ENCODE assay signal across 8 cellular contexts in genomic region chr1:234612352-234613127, GRCh38. TPM values are rescaled to one million over a fixed set of nuclear protein-coding genes. Genes with fewer than 3 reads are reported as not detected.
DNase-seq lines count a peak whose midpoint lies in the region; ATAC-seq and TF ChIP-seq lines count a peak whose summit lies in the region.

No MANE protein-coding gene starts in this region.

- peak; percentile 85 to 95 for TF ChIP-seq EP300 in SK-N-SH (IDR thresholded peaks at IDR 0.05; ENCODE audit: borderline replicate concordance in 1 of 2, low read depth in 1 of 2, low read length in 1 of 2)

- H3K4me3 ChIP-seq in SK-N-SH (ENCODE audit: low read depth in 2 of 2, low read length in 1 of 2), result peak overlapping the region; percentile 27 to 42

- H3K9me3 Mint-ChIP-seq in activated naive CD8-positive, alpha-beta T cell treated with anti-CD3 and anti-CD28 coated beads, Interleukin-2, amount 10 ng/mL, durations not matched to agents 7 days and 5 days, result no peaks in the 10 kb centered on the region

- peaks cover 40 to 52% of the 10 kb centered on the region in 2 experiments for H3K4me1 ChIP-seq in SK-N-SH (ENCODE audit: control insufficient read depth in 1 of 2, insufficient read depth in 2 of 2, low read depth in 1 of 2, low read length in 1 of 2)

- H3K27ac Mint-ChIP-seq in activated naive CD8-positive, alpha-beta T cell treated with anti-CD3 and anti-CD28 coated beads, Interleukin-2, amount 10 ng/mL, durations not matched to agents 7 days and 5 days, result peak overlapping the region; percentile 99

- WGBS in SK-N-SH (ENCODE audit: low lambda C conversion rate), result 4% methylated on average over 20 of the region's 20 CpGs

- peak; percentile 11 for ATAC-seq in activated naive CD8-positive, alpha-beta T cell treated with anti-CD3 and anti-CD28 coated beads, Interleukin-2, amount 10 ng/mL, durations not matched to agents 7 days and 5 days (ENCODE audit: low read depth)
- ATAC-seq in Right ventricle myocardium inferior, result peak; percentile 60

- TF ChIP-seq CTCF in SK-N-SH (IDR thresholded peaks at IDR 0.05), result no peak

- H3K79me2 ChIP-seq in SK-N-SH (ENCODE audit: insufficient read depth), result peaks cover 17% of the 10 kb centered on the region

- H4K20me1 ChIP-seq in SK-N-SH (ENCODE audit: insufficient read depth), result no peaks in the 10 kb centered on the region

- H3K9me2 ChIP-seq in SK-N-SH, result no peaks in the 10 kb centered on the region

- H3K27me3 Mint-ChIP-seq in activated naive CD8-positive, alpha-beta T cell treated with anti-CD3 and anti-CD28 coated beads, Interleukin-2, amount 10 ng/mL, durations not matched to agents 7 days and 5 days, result no peaks in the 10 kb centered on the region

- TF ChIP-seq RAD21 in SK-N-SH (IDR thresholded peaks at IDR 0.05; ENCODE audit: low read length), result peak; percentile 50

- POLR2A ChIA-PET in HEK293T (lab: Yijun Ruan, JAX) (interaction anchor here (0.8 to 7.0 kb wide), 38 partner anchors 9 to 472 kb away, joined by 3 to 154 read pairs (median 6); no protein-coding TSS in a partner anchor), SK-N-SH (lab: Yijun Ruan, JAX) (interaction anchor here (0.6 to 6.2 kb wide), 31 partner anchors 9 to 471 kb away, joined by 3 to 108 read pairs (median 4); no protein-coding TSS in a partner anchor)
- POLR2A ChIA-PET in activated naive CD8-positive, alpha-beta T cell treated with anti-CD3 and anti-CD28 coated beads, Interleukin-2, amount 10 ng/mL, durations not matched to agents 7 days and 5 days (lab: Charles Lee), result interaction anchor here (0.8 to 7.1 kb wide), 17 partner anchors 9 to 399 kb away, joined by 3 to 188 read pairs (median 15); no protein-coding TSS in a partner anchor

- intact Hi-C loops in Right ventricle myocardium inferior (cut with DNase I), result loop anchor here (1.0 to 5.0 kb wide), 4 partner anchors 70 to 385 kb away; no protein-coding TSS in a partner anchor
- intact Hi-C loops in posterior cingulate gyrus (cut with DNase I), result loop anchor here (5.0 to 10.0 kb wide), 3 partner anchors 65 to 470 kb away; no protein-coding TSS in a partner anchor

- H3K36me3 Mint-ChIP-seq in activated naive CD8-positive, alpha-beta T cell treated with anti-CD3 and anti-CD28 coated beads, Interleukin-2, amount 10 ng/mL, durations not matched to agents 7 days and 5 days, result peaks cover 8% of the 10 kb centered on the region

- H3K9ac ChIP-seq in SK-N-SH, result peak overlapping the region; percentile 99

- H3K4me1 Mint-ChIP-seq in activated naive CD8-positive, alpha-beta T cell treated with anti-CD3 and anti-CD28 coated beads, Interleukin-2, amount 10 ng/mL, durations not matched to agents 7 days and 5 days, result peaks cover 33% of the 10 kb centered on the region

- H3K4me2 ChIP-seq in SK-N-SH, result peak overlapping the region; percentile 91

- peak overlapping the region; percentile 88 for H3K4me3 Mint-ChIP-seq in activated naive CD8-positive, alpha-beta T cell treated with anti-CD3 and anti-CD28 coated beads, Interleukin-2, amount 10 ng/mL, durations not matched to agents 7 days and 5 days

- CTCF ChIA-PET in HEK293T (lab: Yijun Ruan, JAX), result interaction anchor here (0.6 to 1.3 kb wide), 10 partner anchors 12 to 471 kb away, joined by 3 to 4 read pairs (median 4); no protein-coding TSS in a partner anchor
- CTCF ChIA-PET in SK-N-SH (lab: Yijun Ruan, JAX), result interaction anchor here (0.8 to 4.6 kb wide), 15 partner anchors 9 to 471 kb away, joined by 3 to 27 read pairs (median 5); no protein-coding TSS in a partner anchor

- H3K9me3 ChIP-seq in SK-N-SH, result no peaks in the 10 kb centered on the region

- H2AFZ ChIP-seq in SK-N-SH (ENCODE audit: low read depth), result peak overlapping the region; percentile 20; the same call in 1 of the 2 replicates

- no peaks in the 10 kb centered on the region for H3K27me3 ChIP-seq in SK-N-SH (ENCODE audit: insufficient read depth)

- H3K36me3 ChIP-seq in SK-N-SH (replicated peaks in 1 of 2; ENCODE audit: control insufficient read depth in 1 of 2, insufficient read depth in 2 of 2, low read length in 1 of 2), result peaks cover 5 to 9% of the 10 kb centered on the region in 2 experiments

- DNase-seq in GF-D8 (lab: John Stamatoyannopoulos, UW) (peak; percentile 99), HEK293T (ENCODE audit: extremely low spot score) (peak; percentile 75), NCI-H1092 treated with DMSO at 0.1 percent for 48 hours (lab: John Stamatoyannopoulos, UW) (peak; percentile 99), SK-N-SH (peak; percentile 73), Right ventricle myocardium inferior (ENCODE audit: missing footprints) (peak; percentile 92), posterior cingulate gyrus (peak; percentile 76 to 97 (median 84)), ecto neural progenitor cell (ENCODE audit: low spot score) (no peak)
- peak; percentile 61 for DNase-seq in activated naive CD8-positive, alpha-beta T cell treated with anti-CD3 and anti-CD28 coated beads, Interleukin-2, amount 10 ng/mL, durations not matched to agents 7 days and 5 days

- H3K27ac ChIP-seq in SK-N-SH (ENCODE audit: low read depth in 2 of 2, low read length in 1 of 2), result peak overlapping the region; percentile 100

- H3F3A ChIP-seq in SK-N-SH (replicated peaks; ENCODE audit: insufficient read depth), result peaks cover 41% of the 10 kb centered on the region

TF ChIP-seq in HEK293T, 16 proteins besides CTCF, POLR2A, EP300 and RAD21:
- TF ChIP-seq FOXK2 (IDR thresholded peaks at IDR 0.05) (no peak), ARNT (IDR thresholded peaks at IDR 0.05) (0 out of 2 replicates have a peak, but pooled peaks have one; percentile 25), PKNOX1 (IDR thresholded peaks at IDR 0.05) (no peak), L3MBTL2 (conservative IDR thresholded peaks at IDR 0.05) (peak; percentile 40; the same call in 1 of the 2 replicates), SP1 (IDR thresholded peaks at IDR 0.05) (no peak), ELF4 (IDR thresholded peaks at IDR 0.05) (no peak), HDGF (IDR thresholded peaks at IDR 0.05; ENCODE audit: borderline replicate concordance) (peak; percentile 76; the same call in 1 of the 2 replicates), NFRKB (IDR thresholded peaks at IDR 0.05) (no peak), FOXA1 (IDR thresholded peaks at IDR 0.05) (no peak; the same call in 1 of the 2 replicates), TARDBP (IDR thresholded peaks at IDR 0.05) (no peak), BHLHE40 (IDR thresholded peaks at IDR 0.05; ENCODE audit: borderline replicate concordance) (no peak), SUZ12 (IDR thresholded peaks at IDR 0.05) (no peak), FOXM1 (IDR thresholded peaks at IDR 0.05; ENCODE audit: borderline replicate concordance) (no peak), ZNF384 (IDR thresholded peaks at IDR 0.05) (no peak), LEF1 (IDR thresholded peaks at IDR 0.05; ENCODE audit: borderline replicate concordance) (no peak), CTBP1 (IDR thresholded peaks at IDR 0.05; ENCODE audit: borderline replicate concordance) (peak; percentile 39; the same call in 1 of the 2 replicates)

TF ChIP-seq in SK-N-SH, 30 proteins besides CTCF, POLR2A, EP300 and RAD21 (continues in another document):
- TF ChIP-seq, protein P1, sequence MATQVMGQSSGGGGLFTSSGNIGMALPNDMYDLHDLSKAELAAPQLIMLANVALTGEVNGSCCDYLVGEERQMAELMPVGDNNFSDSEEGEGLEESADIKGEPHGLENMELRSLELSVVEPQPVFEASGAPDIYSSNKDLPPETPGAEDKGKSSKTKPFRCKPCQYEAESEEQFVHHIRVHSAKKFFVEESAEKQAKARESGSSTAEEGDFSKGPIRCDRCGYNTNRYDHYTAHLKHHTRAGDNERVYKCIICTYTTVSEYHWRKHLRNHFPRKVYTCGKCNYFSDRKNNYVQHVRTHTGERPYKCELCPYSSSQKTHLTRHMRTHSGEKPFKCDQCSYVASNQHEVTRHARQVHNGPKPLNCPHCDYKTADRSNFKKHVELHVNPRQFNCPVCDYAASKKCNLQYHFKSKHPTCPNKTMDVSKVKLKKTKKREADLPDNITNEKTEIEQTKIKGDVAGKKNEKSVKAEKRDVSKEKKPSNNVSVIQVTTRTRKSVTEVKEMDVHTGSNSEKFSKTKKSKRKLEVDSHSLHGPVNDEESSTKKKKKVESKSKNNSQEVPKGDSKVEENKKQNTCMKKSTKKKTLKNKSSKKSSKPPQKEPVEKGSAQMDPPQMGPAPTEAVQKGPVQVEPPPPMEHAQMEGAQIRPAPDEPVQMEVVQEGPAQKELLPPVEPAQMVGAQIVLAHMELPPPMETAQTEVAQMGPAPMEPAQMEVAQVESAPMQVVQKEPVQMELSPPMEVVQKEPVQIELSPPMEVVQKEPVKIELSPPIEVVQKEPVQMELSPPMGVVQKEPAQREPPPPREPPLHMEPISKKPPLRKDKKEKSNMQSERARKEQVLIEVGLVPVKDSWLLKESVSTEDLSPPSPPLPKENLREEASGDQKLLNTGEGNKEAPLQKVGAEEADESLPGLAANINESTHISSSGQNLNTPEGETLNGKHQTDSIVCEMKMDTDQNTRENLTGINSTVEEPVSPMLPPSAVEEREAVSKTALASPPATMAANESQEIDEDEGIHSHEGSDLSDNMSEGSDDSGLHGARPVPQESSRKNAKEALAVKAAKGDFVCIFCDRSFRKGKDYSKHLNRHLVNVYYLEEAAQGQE (IDR thresholded peaks at IDR 0.05; ENCODE audit: low read depth, low read length), result no peak
- TF ChIP-seq USF2 (IDR thresholded peaks at IDR 0.05; ENCODE audit: borderline replicate concordance, low read depth, low read length) (no peak), RXRA (IDR thresholded peaks at IDR 0.05; ENCODE audit: borderline replicate concordance, low read depth) (peak; percentile 91), MEF2A (IDR thresholded peaks at IDR 0.05; ENCODE audit: borderline replicate concordance, low read depth) (no peak; the same call in 1 of the 2 replicates), SIN3A (IDR thresholded peaks at IDR 0.05; ENCODE audit: borderline replicate concordance, low read depth, low read length) (peak; percentile 34; the same call in 1 of the 2 replicates), YY1 (IDR thresholded peaks at IDR 0.05; ENCODE audit: low read depth) (no peak), NFIC (IDR thresholded peaks at IDR 0.05; ENCODE audit: borderline replicate concordance) (peak; percentile 99), TEAD4 (IDR thresholded peaks at IDR 0.05; ENCODE audit: borderline replicate concordance, insufficient read depth) (peak; percentile 88; the same call in 1 of the 2 replicates)

RNA-seq across cellular contexts. Expression of gene IRF2BP2, which starts 2.6 kb away (rescaled TPM):
- polyA plus RNA-seq in SK-N-SH (2012; rRNA removed), result 40.3 and 73.9 TPM in 2 replicates
- polyA plus RNA-seq in SK-N-SH (2012; cell fraction: cytosol; rRNA removed), result 28.1 and 46.6 TPM in 2 replicates
- polyA plus RNA-seq in SK-N-SH (2012; cell fraction: nucleus; rRNA removed), result 73.9 and 167 TPM in 2 replicates
- total RNA-seq in activated naive CD8-positive, alpha-beta T cell treated with anti-CD3 and anti-CD28 coated beads, Interleukin-2, amount 10 ng/mL, durations not matched to agents 7 days and 5 days, result 100 to 1,000 TPM; 116 to 118 TPM
- total RNA-seq in Right ventricle myocardium inferior, result 116 TPM
